Comparison of ENCODE assay signal across 1 cellular context in the genomic region with DNA sequence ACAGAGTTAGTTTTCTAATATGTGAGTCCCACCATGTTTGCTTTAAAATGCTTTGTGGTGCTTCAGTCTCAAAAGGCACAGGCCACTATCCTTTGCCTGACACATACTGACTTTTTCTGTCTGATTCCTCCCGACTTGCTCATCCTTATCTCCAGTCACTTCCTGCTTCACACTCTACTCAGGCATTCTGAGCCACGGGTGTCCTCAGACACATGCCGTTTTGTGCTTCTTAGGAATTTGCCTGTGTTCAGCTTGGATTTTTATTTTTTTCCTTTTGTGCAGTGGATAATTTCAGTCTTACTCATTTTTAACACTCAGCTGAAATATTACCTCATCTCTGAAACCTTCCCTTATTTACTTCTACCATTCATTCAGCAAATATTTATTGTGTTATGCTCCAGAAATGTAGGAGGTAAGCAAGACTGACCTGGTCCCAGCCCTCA.
TF ChIP-seq lines count a peak whose summit lies in the region.

No MANE protein-coding gene starts in this region.

TF ChIP-seq in K562, 482 proteins besides CTCF, POLR2A, EP300 and RAD21 (continues in another document):
- TF ChIP-seq, protein P1, sequence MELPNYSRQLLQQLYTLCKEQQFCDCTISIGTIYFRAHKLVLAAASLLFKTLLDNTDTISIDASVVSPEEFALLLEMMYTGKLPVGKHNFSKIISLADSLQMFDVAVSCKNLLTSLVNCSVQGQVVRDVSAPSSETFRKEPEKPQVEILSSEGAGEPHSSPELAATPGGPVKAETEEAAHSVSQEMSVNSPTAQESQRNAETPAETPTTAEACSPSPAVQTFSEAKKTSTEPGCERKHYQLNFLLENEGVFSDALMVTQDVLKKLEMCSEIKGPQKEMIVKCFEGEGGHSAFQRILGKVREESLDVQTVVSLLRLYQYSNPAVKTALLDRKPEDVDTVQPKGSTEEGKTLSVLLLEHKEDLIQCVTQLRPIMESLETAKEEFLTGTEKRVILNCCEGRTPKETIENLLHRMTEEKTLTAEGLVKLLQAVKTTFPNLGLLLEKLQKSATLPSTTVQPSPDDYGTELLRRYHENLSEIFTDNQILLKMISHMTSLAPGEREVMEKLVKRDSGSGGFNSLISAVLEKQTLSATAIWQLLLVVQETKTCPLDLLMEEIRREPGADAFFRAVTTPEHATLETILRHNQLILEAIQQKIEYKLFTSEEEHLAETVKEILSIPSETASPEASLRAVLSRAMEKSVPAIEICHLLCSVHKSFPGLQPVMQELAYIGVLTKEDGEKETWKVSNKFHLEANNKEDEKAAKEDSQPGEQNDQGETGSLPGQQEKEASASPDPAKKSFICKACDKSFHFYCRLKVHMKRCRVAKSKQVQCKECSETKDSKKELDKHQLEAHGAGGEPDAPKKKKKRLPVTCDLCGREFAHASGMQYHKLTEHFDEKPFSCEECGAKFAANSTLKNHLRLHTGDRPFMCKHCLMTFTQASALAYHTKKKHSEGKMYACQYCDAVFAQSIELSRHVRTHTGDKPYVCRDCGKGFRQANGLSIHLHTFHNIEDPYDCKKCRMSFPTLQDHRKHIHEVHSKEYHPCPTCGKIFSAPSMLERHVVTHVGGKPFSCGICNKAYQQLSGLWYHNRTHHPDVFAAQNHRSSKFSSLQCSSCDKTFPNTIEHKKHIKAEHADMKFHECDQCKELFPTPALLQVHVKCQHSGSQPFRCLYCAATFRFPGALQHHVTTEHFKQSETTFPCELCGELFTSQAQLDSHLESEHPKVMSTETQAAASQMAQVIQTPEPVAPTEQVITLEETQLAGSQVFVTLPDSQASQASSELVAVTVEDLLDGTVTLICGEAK (IDR thresholded peaks at IDR 0.05): 0 out of 2 replicates have a peak, but pooled peaks have one; percentile 1
- TF ChIP-seq, protein P1 (CRISPR knock-in tag; IDR thresholded peaks at IDR 0.05): no peak
- no peak for TF ChIP-seq ATF1 (CRISPR knock-in tag; IDR thresholded peaks at IDR 0.05)
- no peak for TF ChIP-seq ATF1 (tag; IDR thresholded peaks at IDR 0.05)
- no peak for TF ChIP-seq HEY1 (CRISPR knock-in tag; IDR thresholded peaks at IDR 0.05; ENCODE audit: borderline replicate concordance)
- TF ChIP-seq KDM1A (IDR thresholded peaks at IDR 0.05): peak in 1 of 2 experiments; percentile 7; a peak in 1 of 4 replicates
- TF ChIP-seq CTBP1 (IDR thresholded peaks at IDR 0.05; ENCODE audit: borderline replicate concordance): peak; percentile 3; the same call in 1 of the 2 replicates
- peak; percentile 89 for TF ChIP-seq ZNF12 (CRISPR knock-in tag; IDR thresholded peaks at IDR 0.05)
- TF ChIP-seq L3MBTL2 (IDR thresholded peaks at IDR 0.05): peak; percentile 89
- TF ChIP-seq, protein P2, sequence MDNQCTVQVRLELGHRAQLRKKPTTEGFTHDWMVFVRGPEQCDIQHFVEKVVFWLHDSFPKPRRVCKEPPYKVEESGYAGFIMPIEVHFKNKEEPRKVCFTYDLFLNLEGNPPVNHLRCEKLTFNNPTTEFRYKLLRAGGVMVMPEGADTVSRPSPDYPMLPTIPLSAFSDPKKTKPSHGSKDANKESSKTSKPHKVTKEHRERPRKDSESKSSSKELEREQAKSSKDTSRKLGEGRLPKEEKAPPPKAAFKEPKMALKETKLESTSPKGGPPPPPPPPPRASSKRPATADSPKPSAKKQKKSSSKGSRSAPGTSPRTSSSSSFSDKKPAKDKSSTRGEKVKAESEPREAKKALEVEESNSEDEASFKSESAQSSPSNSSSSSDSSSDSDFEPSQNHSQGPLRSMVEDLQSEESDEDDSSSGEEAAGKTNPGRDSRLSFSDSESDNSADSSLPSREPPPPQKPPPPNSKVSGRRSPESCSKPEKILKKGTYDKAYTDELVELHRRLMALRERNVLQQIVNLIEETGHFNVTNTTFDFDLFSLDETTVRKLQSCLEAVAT (IDR thresholded peaks at IDR 0.05): 0 out of 4 replicates have a peak, but pooled peaks of 1 of the 2 experiments have one; percentile 59
- TF ChIP-seq HDAC2 (IDR thresholded peaks at IDR 0.05): 0 out of 2 replicates have a peak, but pooled peaks have one; percentile 17
- TF ChIP-seq ETV1 (tag; conservative IDR thresholded peaks at IDR 0.05; ENCODE audit: low read depth): peak; percentile 82
- TF ChIP-seq NRF1 (conservative IDR thresholded peaks at IDR 0.05 in 1 of 2, IDR thresholded peaks at IDR 0.05 in 1 of 2): peak in 1 of 2 experiments; percentile 33; a peak in 2 of 4 replicates
- peak; percentile 51 for TF ChIP-seq TEAD4 (IDR thresholded peaks at IDR 0.05; ENCODE audit: low read length)
- TF ChIP-seq TEAD4 (CRISPR knock-in tag; IDR thresholded peaks at IDR 0.05; ENCODE audit: borderline replicate concordance): no peak
- no peak for TF ChIP-seq HNRNPLL (IDR thresholded peaks at IDR 0.05; ENCODE audit: low read depth, low read length, poor library complexity, severe bottlenecking)
- TF ChIP-seq ADNP (tag; IDR thresholded peaks at IDR 0.05): no peak
- TF ChIP-seq, protein P3, sequence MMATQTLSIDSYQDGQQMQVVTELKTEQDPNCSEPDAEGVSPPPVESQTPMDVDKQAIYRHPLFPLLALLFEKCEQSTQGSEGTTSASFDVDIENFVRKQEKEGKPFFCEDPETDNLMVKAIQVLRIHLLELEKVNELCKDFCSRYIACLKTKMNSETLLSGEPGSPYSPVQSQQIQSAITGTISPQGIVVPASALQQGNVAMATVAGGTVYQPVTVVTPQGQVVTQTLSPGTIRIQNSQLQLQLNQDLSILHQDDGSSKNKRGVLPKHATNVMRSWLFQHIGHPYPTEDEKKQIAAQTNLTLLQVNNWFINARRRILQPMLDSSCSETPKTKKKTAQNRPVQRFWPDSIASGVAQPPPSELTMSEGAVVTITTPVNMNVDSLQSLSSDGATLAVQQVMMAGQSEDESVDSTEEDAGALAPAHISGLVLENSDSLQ (IDR thresholded peaks at IDR 0.05): peak; percentile 43; the same call in 1 of the 2 replicates
- TF ChIP-seq, protein P4, sequence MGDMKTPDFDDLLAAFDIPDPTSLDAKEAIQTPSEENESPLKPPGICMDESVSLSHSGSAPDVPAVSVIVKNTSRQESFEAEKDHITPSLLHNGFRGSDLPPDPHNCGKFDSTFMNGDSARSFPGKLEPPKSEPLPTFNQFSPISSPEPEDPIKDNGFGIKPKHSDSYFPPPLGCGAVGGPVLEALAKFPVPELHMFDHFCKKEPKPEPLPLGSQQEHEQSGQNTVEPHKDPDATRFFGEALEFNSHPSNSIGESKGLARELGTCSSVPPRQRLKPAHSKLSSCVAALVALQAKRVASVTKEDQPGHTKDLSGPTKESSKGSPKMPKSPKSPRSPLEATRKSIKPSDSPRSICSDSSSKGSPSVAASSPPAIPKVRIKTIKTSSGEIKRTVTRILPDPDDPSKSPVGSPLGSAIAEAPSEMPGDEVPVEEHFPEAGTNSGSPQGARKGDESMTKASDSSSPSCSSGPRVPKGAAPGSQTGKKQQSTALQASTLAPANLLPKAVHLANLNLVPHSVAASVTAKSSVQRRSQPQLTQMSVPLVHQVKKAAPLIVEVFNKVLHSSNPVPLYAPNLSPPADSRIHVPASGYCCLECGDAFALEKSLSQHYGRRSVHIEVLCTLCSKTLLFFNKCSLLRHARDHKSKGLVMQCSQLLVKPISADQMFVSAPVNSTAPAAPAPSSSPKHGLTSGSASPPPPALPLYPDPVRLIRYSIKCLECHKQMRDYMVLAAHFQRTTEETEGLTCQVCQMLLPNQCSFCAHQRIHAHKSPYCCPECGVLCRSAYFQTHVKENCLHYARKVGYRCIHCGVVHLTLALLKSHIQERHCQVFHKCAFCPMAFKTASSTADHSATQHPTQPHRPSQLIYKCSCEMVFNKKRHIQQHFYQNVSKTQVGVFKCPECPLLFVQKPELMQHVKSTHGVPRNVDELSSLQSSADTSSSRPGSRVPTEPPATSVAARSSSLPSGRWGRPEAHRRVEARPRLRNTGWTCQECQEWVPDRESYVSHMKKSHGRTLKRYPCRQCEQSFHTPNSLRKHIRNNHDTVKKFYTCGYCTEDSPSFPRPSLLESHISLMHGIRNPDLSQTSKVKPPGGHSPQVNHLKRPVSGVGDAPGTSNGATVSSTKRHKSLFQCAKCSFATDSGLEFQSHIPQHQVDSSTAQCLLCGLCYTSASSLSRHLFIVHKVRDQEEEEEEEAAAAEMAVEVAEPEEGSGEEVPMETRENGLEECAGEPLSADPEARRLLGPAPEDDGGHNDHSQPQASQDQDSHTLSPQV (IDR thresholded peaks at IDR 0.05): peak; percentile 83
- peak; percentile 68 for TF ChIP-seq ELF1 (tag; IDR thresholded peaks at IDR 0.05)
- TF ChIP-seq, protein P5, sequence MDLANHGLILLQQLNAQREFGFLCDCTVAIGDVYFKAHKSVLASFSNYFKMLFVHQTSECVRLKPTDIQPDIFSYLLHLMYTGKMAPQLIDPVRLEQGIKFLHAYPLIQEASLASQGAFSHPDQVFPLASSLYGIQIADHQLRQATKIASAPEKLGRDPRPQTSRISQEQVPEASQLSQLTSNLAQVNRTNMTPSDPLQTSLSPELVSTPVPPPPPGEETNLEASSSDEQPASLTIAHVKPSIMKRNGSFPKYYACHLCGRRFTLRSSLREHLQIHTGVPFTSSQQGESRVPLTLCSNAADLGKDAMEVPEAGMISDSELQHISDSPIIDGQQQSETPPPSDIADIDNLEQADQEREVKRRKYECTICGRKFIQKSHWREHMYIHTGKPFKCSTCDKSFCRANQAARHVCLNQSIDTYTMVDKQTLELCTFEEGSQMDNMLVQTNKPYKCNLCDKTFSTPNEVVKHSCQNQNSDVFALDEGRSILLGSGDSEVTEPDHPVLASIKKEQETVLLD (IDR thresholded peaks at IDR 0.05): peak; percentile 53; the same call in 1 of the 2 replicates
- TF ChIP-seq NBN (IDR thresholded peaks at IDR 0.05; ENCODE audit: low read depth): no peak
- TF ChIP-seq, protein P6, sequence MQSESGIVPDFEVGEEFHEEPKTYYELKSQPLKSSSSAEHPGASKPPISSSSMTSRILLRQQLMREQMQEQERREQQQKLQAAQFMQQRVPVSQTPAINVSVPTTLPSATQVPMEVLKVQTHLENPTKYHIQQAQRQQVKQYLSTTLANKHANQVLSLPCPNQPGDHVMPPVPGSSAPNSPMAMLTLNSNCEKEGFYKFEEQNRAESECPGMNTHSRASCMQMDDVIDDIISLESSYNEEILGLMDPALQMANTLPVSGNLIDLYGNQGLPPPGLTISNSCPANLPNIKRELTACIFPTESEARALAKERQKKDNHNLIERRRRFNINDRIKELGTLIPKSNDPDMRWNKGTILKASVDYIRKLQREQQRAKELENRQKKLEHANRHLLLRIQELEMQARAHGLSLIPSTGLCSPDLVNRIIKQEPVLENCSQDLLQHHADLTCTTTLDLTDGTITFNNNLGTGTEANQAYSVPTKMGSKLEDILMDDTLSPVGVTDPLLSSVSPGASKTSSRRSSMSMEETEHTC (IDR thresholded peaks at IDR 0.05): no peak
